ENCODE assay signal across 28 cellular contexts in genomic region chr11:26194871-26195270, GRCh38.
"Had no signal": no experiment of that assay in that cellular context is flagged by ENCODE, and none has a peak within 500 bp of the region (broad histone marks: within the 10 kb centered on the region; RNA-seq: fewer than 3 reads in every experiment).

No MANE protein-coding gene starts in this region.

- H3K27ac Mint-ChIP-seq: activated CD4-positive, alpha-beta memory T cell treated with anti-CD3 and anti-CD28 coated beads, Interleukin-2, amount 10 ng/mL, durations not matched to agents 7 days and 5 days; activated CD4-positive, alpha-beta T cell treated with anti-CD3 and anti-CD28 coated beads, Interleukin-2, amount 10 ng/mL, durations not matched to agents 7 days and 5 days; activated T-cell treated with anti-CD3 and anti-CD28 coated beads, Interleukin-2, amount 50 U/mL, for 24 hours; activated T-helper 17 cell treated with anti-CD3 and anti-CD28 coated beads, Interleukin-2, amount 50 U/mL, for 72 hours; dendritic cell treated with granulocyte-macrophage colony-stimulating factor and Interleukin-4, amounts not matched to agents 40 ng/mL and 50 ng/mL, for 4 days; endodermal cell; naive thymus-derived CD8-positive, alpha-beta T cell; stimulated activated naive B cell treated with anti-CD40 and anti-IgM and Interleukin-4, amounts not matched to agents 10 μg/mL and 1 μg/mL and 100 μg/mL, for 72 hours; T-helper 17 cell had no signal

- H3K27me3 Mint-ChIP-seq: activated CD4-positive, alpha-beta memory T cell treated with anti-CD3 and anti-CD28 coated beads, Interleukin-2, amount 10 ng/mL, durations not matched to agents 7 days and 5 days; activated CD4-positive, alpha-beta T cell treated with anti-CD3 and anti-CD28 coated beads, Interleukin-2, amount 10 ng/mL, durations not matched to agents 7 days and 5 days; activated T-cell treated with anti-CD3 and anti-CD28 coated beads, Interleukin-2, amount 50 U/mL, for 24 hours; activated T-helper 17 cell treated with anti-CD3 and anti-CD28 coated beads, Interleukin-2, amount 50 U/mL, for 72 hours; dendritic cell treated with granulocyte-macrophage colony-stimulating factor and Interleukin-4, amounts not matched to agents 40 ng/mL and 50 ng/mL, for 4 days; naive thymus-derived CD8-positive, alpha-beta T cell; stimulated activated naive B cell treated with anti-CD40 and anti-IgM and Interleukin-4, amounts not matched to agents 10 μg/mL and 1 μg/mL and 100 μg/mL, for 72 hours; T-helper 17 cell had no signal

- H3K9me3 Mint-ChIP-seq: dendritic cell treated with granulocyte-macrophage colony-stimulating factor and Interleukin-4, amounts not matched to agents 40 ng/mL and 50 ng/mL, for 4 days; endodermal cell; stimulated activated naive B cell treated with anti-CD40 and anti-IgM and Interleukin-4, amounts not matched to agents 10 μg/mL and 1 μg/mL and 100 μg/mL, for 72 hours had no signal

- H3K36me3 ChIP-seq: breast epithelium, esophagus muscularis mucosa, stomach, upper lobe of left lung, vagina had no signal

- H3K9me3 ChIP-seq: breast epithelium, esophagus muscularis mucosa, stomach, testis, upper lobe of left lung, vagina had no signal

- H3K27ac ChIP-seq: breast epithelium, esophagus muscularis mucosa, stomach, testis, upper lobe of left lung, vagina had no signal

- H3K27me3 ChIP-seq: breast epithelium, esophagus muscularis mucosa, stomach, testis, upper lobe of left lung, vagina had no signal

- DNase-seq: activated CD4-positive, alpha-beta memory T cell treated with anti-CD3 and anti-CD28 coated beads, Interleukin-2, amount 10 ng/mL, durations not matched to agents 7 days and 5 days; activated CD4-positive, alpha-beta T cell treated with anti-CD3 and anti-CD28 coated beads for 1 hour; activated CD4-positive, alpha-beta T cell treated with anti-CD3 and anti-CD28 coated beads, Interleukin-2, amount 10 ng/mL, durations not matched to agents 7 days and 5 days; activated CD8-positive, alpha-beta memory T cell treated with anti-CD3 and anti-CD28 coated beads, Interleukin-2, amount 50 U/mL, for 48 hours; activated gamma-delta T cell treated with Interleukin-2 at 50 U/mL for 16 hours; activated naive CD4-positive, alpha-beta T cell treated with anti-CD3 and anti-CD28 coated beads, Interleukin-2, amount 50 U/mL, for 16 hours; activated T-cell treated with anti-CD3 and anti-CD28 coated beads, Interleukin-2, amount 50 U/mL, for 24 hours; amniotic stem cell; central memory CD4-positive, alpha-beta T cell; endodermal cell; left cardiac atrium; left ventricle myocardium superior; midbrain; naive thymus-derived CD8-positive, alpha-beta T cell; right cardiac atrium; stimulated activated CD4-positive, alpha-beta T cell treated with anti-CD3 and anti-CD28 coated beads, Interleukin-15, amount 100 ng/mL, for 24 hours; stimulated activated CD4-positive, alpha-beta T cell treated with anti-CD3 and anti-CD28 coated beads, Interleukin-2, amount 100 ng/mL, for 24 hours; stimulated activated naive B cell treated with anti-CD40 and anti-IgM and Interleukin-4, amounts not matched to agents 10 μg/mL and 1 μg/mL and 100 μg/mL, for 72 hours; stomach; T-helper 17 cell; T1000; testis; upper lobe of left lung had no signal

- H3K4me1 ChIP-seq: breast epithelium, esophagus muscularis mucosa, stomach, testis, upper lobe of left lung, vagina had no signal

- H3K4me3 Mint-ChIP-seq: activated CD4-positive, alpha-beta memory T cell treated with anti-CD3 and anti-CD28 coated beads, Interleukin-2, amount 10 ng/mL, durations not matched to agents 7 days and 5 days; activated CD4-positive, alpha-beta T cell treated with anti-CD3 and anti-CD28 coated beads, Interleukin-2, amount 10 ng/mL, durations not matched to agents 7 days and 5 days; activated T-cell treated with anti-CD3 and anti-CD28 coated beads, Interleukin-2, amount 50 U/mL, for 24 hours; activated T-helper 17 cell treated with anti-CD3 and anti-CD28 coated beads, Interleukin-2, amount 50 U/mL, for 72 hours; dendritic cell treated with granulocyte-macrophage colony-stimulating factor and Interleukin-4, amounts not matched to agents 40 ng/mL and 50 ng/mL, for 4 days; endodermal cell; naive thymus-derived CD8-positive, alpha-beta T cell; stimulated activated naive B cell treated with anti-CD40 and anti-IgM and Interleukin-4, amounts not matched to agents 10 μg/mL and 1 μg/mL and 100 μg/mL, for 72 hours; T-helper 17 cell had no signal

- H3K36me3 Mint-ChIP-seq: naive thymus-derived CD8-positive, alpha-beta T cell; stimulated activated naive B cell treated with anti-CD40 and anti-IgM and Interleukin-4, amounts not matched to agents 10 μg/mL and 1 μg/mL and 100 μg/mL, for 72 hours had no signal

- H3K4me1 Mint-ChIP-seq: activated CD4-positive, alpha-beta memory T cell treated with anti-CD3 and anti-CD28 coated beads, Interleukin-2, amount 10 ng/mL, durations not matched to agents 7 days and 5 days; activated CD4-positive, alpha-beta T cell treated with anti-CD3 and anti-CD28 coated beads, Interleukin-2, amount 10 ng/mL, durations not matched to agents 7 days and 5 days; activated T-helper 17 cell treated with anti-CD3 and anti-CD28 coated beads, Interleukin-2, amount 50 U/mL, for 72 hours; endodermal cell; naive thymus-derived CD8-positive, alpha-beta T cell; T-helper 17 cell had no signal

- H3K4me3 ChIP-seq: breast epithelium, esophagus muscularis mucosa, stomach, testis, upper lobe of left lung, vagina had no signal
